23 cellular contexts compared by ENCODE assay signal in the genomic region with DNA sequence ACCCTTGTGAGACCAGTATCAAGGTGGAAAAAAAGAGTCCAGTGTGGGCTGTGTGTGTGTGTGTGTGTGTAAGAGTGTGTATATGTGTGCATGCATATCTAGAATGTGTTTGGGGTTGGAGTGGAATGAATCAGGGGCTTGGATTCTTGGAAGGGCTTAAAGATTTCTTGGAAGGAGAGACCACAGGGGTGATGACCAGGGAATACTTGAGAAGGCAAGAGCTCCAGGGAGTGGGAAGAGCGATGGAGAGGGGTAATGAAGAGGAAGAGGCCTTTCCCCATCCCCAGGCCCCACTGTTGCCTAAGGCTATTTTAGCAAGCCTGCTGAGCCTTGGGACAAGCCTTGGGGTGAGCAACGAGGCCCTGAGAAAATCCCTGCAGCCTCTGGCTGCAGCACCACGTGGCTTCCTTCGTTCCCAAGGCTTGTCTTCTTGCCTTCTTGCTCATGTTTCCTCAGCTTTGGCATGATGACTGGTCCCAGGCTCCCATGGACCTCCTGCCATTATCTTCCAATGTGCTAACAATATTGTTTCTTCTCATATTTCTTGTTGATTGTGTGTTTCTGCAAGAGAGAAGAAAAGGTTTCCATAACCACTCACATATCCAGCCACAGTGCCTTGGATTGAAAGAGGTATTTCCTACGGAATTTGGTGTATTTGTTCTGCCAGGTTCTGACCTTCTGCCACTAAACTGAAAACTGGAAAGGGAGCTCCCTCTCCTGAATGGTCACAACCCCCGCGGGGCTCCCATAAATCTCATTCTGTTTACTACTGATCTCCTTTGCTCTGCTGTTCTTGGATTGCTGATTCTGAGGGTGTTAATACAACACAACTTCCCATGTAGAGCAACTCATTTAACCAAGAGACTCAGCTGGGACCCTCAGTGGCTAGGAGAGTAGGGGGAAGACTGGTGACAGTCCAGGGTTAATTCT.
"Had no signal": no experiment of that assay in that cellular context is flagged by ENCODE, and none has a peak within 500 bp of the region (broad histone marks: within the 10 kb centered on the region; RNA-seq: fewer than 3 reads in every experiment).

No MANE protein-coding gene starts in this region.

- H2AFZ ChIP-seq: parathyroid adenoma had no signal

- DNase-seq: activated CD4-positive, alpha-beta T cell treated with anti-CD3 and anti-CD28 coated beads for 48 hours; activated CD4-positive, alpha-beta T cell treated with anti-CD3 and anti-CD28 coated beads, Interleukin-2, amount 50 U/mL, for 48 hours; activated CD8-positive, alpha-beta memory T cell treated with anti-CD3 and anti-CD28 coated beads for 24 hours; activated effector memory CD4-positive, alpha-beta T cell treated with anti-CD3 and anti-CD28 coated beads, Interleukin-2, amount 50 U/mL, for 16 hours; activated naive CD4-positive, alpha-beta T cell treated with anti-CD3 and anti-CD28 coated beads for 36 hours; activated naive CD8-positive, alpha-beta T cell treated with anti-CD3 and anti-CD28 coated beads for 36 hours; adrenal gland; dorsolateral prefrontal cortex; effector memory CD4-positive, alpha-beta T cell; erythroblast; islet precursor cell; left ventricle myocardium superior; midbrain; naive thymus-derived CD4-positive, alpha-beta T cell; nucleus accumbens; psoas muscle; right cardiac atrium; stimulated activated CD4-positive, alpha-beta T cell treated with anti-CD3 and anti-CD28 coated beads, Interleukin-2, amount 100 ng/mL, for 48 hours; stimulated activated naive CD4-positive, alpha-beta T cell treated with Interleukin-2 at 50 U/mL for 16 hours; transverse colon had no signal

- H3K79me2 ChIP-seq: parathyroid adenoma had no signal

- H3K36me3 ChIP-seq: adrenal gland, transverse colon had no signal

- H3K4me3 ChIP-seq: adrenal gland, coronary artery, dorsolateral prefrontal cortex, psoas muscle, transverse colon had no signal

- H3K9ac ChIP-seq: parathyroid adenoma had no signal

- H3K9me3 ChIP-seq: adrenal gland, psoas muscle, transverse colon had no signal

- H3K4me1 ChIP-seq: adrenal gland, parathyroid adenoma, psoas muscle, transverse colon had no signal

- ATAC-seq: left ventricle myocardium superior; naive thymus-derived CD4-positive, alpha-beta T cell; psoas muscle; right cardiac atrium had no signal

- H3K27me3 ChIP-seq: adrenal gland, transverse colon had no signal

- H3K27ac ChIP-seq: adrenal gland, coronary artery, dorsolateral prefrontal cortex, parathyroid adenoma, psoas muscle, transverse colon, VCaP had no signal
